ENCODE assay signal across 14 cellular contexts in the genomic region with DNA sequence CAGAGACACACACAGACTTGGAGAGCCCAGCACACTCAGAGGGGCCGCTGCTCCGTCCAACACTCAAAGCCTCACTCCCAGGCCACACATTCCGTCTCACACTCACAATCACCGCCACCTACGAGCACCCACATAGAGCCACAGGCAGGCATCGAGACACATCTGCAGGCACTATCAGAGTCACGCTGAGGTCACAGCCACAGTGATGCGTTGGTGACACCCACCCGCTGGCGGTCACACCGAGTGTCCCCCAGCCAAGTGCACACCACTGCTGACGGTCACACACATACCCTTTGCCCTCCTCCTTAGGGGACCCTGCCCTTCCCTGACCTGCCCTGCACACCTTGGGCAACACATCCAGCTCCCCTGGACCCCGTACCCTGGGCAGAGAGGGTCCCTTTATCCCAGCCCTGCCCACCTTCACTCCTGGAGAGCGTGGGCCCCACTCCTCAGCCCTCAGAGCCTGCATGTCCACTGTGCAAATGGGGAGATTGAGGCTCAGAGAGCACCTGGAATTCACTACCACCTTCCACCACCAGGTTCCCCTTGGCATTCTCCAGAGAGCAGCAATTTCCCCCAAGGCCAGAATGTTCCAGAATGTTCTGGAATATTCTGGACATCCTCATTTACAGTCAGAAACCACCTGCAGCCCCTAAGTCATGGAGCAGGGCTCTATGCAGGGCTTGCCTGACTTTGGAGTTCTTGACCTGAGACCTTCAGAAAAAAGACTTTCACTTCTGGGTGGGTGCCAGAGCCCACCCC. TPM values are rescaled to one million over a fixed set of nuclear protein-coding genes. Genes with fewer than 3 reads are reported as not detected.
DNase-seq lines count a peak whose midpoint lies in the region; ATAC-seq, FAIRE-seq and TF ChIP-seq lines count a peak whose summit lies in the region.
"Had no signal": no experiment of that assay in that cellular context is flagged by ENCODE, and none has a peak within 500 bp of the region (broad histone marks: within the 10 kb centered on the region; RNA-seq: fewer than 3 reads in every experiment).

No MANE protein-coding gene starts in this region.

- H3K27me3 Mint-ChIP-seq in HFFc6 (ENCODE audit: insufficient read depth): peaks cover 27% of the 10 kb centered on the region

- peak; percentile 32 for FAIRE-seq in bronchial epithelial cell (lab: Jason Lieb, UNC)
- FAIRE-seq: pancreas had no signal

- TF ChIP-seq CTCF in HFFc6 (IDR thresholded peaks at IDR 0.05): peak; percentile 62
- peak; percentile 24 for TF ChIP-seq CTCF in bronchial epithelial cell (IDR thresholded peaks at IDR 0.05; ENCODE audit: insufficient read depth, low read length, severe bottlenecking)
- TF ChIP-seq CTCF in osteoblast (IDR thresholded peaks at IDR 0.05; ENCODE audit: extremely low read depth, low read depth, low read length): peak; percentile 8

- no peak overlapping the region for H3K4me3 Mint-ChIP-seq in HFFc6
- H3K4me3 Mint-ChIP-seq: stimulated activated naive B cell treated with anti-CD40 and anti-IgM and Interleukin-4, amounts not matched to agents 10 μg/mL and 1 μg/mL and 100 μg/mL, for 72 hours had no signal

- H3K36me3 ChIP-seq in bronchial epithelial cell (ENCODE audit: control insufficient read depth, insufficient read depth, low read length) (no peaks in the 10 kb centered on the region), osteoblast (ENCODE audit: insufficient read depth, low read length) (no peaks in the 10 kb centered on the region)
- H3K36me3 ChIP-seq: pancreas had no signal

- H3K4me3 ChIP-seq in bronchial epithelial cell (ENCODE audit: low read depth, low read length) (no peak overlapping the region), osteoblast (ENCODE audit: insufficient read depth, low read length) (no peak overlapping the region)
- H3K4me3 ChIP-seq: pancreas had no signal

- H3K36me3 Mint-ChIP-seq in HFFc6 (ENCODE audit: low read depth): no peaks in the 10 kb centered on the region
- H3K36me3 Mint-ChIP-seq: stimulated activated naive B cell treated with anti-CD40 and anti-IgM and Interleukin-4, amounts not matched to agents 10 μg/mL and 1 μg/mL and 100 μg/mL, for 72 hours had no signal

- ATAC-seq in HG03280 (IDR thresholded peaks at IDR 0.05; ENCODE audit: unreplicated experiment): no peak
- ATAC-seq: left ventricle myocardium superior; pancreas; stimulated activated naive B cell treated with anti-CD40 and anti-IgM and Interleukin-4, amounts not matched to agents 10 μg/mL and 1 μg/mL and 100 μg/mL, for 72 hours had no signal

- no peaks in the 10 kb centered on the region for H3K9me3 Mint-ChIP-seq in HFFc6
- H3K9me3 Mint-ChIP-seq: stimulated activated naive B cell treated with anti-CD40 and anti-IgM and Interleukin-4, amounts not matched to agents 10 μg/mL and 1 μg/mL and 100 μg/mL, for 72 hours had no signal

- H3K27me3 ChIP-seq in bronchial epithelial cell (ENCODE audit: control insufficient read depth, insufficient read depth, low read length) (no peaks in the 10 kb centered on the region), osteoblast (ENCODE audit: insufficient read depth, low read length) (no peaks in the 10 kb centered on the region)
- H3K27me3 ChIP-seq: pancreas had no signal

- H3K27ac ChIP-seq in osteoblast (ENCODE audit: low read depth, low read length): no peak overlapping the region
- H3K27ac ChIP-seq: pancreas, RWPE1 had no signal

- H4K20me1 ChIP-seq in osteoblast (ENCODE audit: insufficient read depth, low read length): no peaks in the 10 kb centered on the region

- H3K4me1 ChIP-seq in osteoblast (ENCODE audit: insufficient read depth, low read length): no peaks in the 10 kb centered on the region
- H3K4me1 ChIP-seq: pancreas had no signal

- no peaks in the 10 kb centered on the region for H3K79me2 ChIP-seq in osteoblast (ENCODE audit: insufficient read depth, low read length)

- no peak overlapping the region for H2AFZ ChIP-seq in osteoblast (ENCODE audit: low read length)

- H3K27ac Mint-ChIP-seq in HFFc6: no peak overlapping the region
- H3K27ac Mint-ChIP-seq: stimulated activated naive B cell treated with anti-CD40 and anti-IgM and Interleukin-4, amounts not matched to agents 10 μg/mL and 1 μg/mL and 100 μg/mL, for 72 hours had no signal

- no peak for DNase-seq in HFFc6
- DNase-seq in bronchial epithelial cell (ENCODE audit: low read depth): no peak
- peak; percentile 27 for DNase-seq in osteoblast (ENCODE audit: insufficient read length, low spot score, missing footprints)
- no peak for DNase-seq in HCEC 1CT
- DNase-seq in NCI-H1092 treated with DMSO at 0.1 percent for 48 hours (lab: John Stamatoyannopoulos, UW): no peak
- DNase-seq: Caco-2; left ventricle myocardium superior; NCI-H1436 treated with DMSO at 0.1 percent for 48 hours; NCI-H524 treated with DMSO at 0.1 percent for 48 hours; pancreas; stimulated activated naive B cell treated with anti-CD40 and anti-IgM and Interleukin-4, amounts not matched to agents 10 μg/mL and 1 μg/mL and 100 μg/mL, for 72 hours had no signal

- H3K4me1 Mint-ChIP-seq in HFFc6 (ENCODE audit: low read depth): no peaks in the 10 kb centered on the region; the same call in 1 of the 2 replicates

- H3K9me3 ChIP-seq in osteoblast (ENCODE audit: low read depth, low read length): no peaks in the 10 kb centered on the region
- H3K9me3 ChIP-seq: Caco-2, pancreas had no signal

- H3K4me2 ChIP-seq in osteoblast (ENCODE audit: insufficient read depth, low read length): no peak overlapping the region

RNA-seq across cellular contexts. Expression of a gene that starts 5.4 kb away (rescaled TPM):
- total RNA-seq in HFFc6 (2021; fragmentation: NEBNext Ultra II Directional; extraction: Animal tissue kit (Norgen Biotek cat#: 25700)): not detected
- 0.26 TPM in 1 of 2 replicates, not detected in the other for total RNA-seq in bronchial epithelial cell
- total RNA-seq in osteoblast: not detected in 2 replicates
- total RNA-seq: Caco-2, glomerular endothelial cell, left ventricle myocardium superior, pancreas had no signal

RNA-seq across cellular contexts. Expression of a gene that starts 13.7 kb away (rescaled TPM):
- not detected for total RNA-seq in HFFc6 (2021; fragmentation: NEBNext Ultra II Directional; extraction: Animal tissue kit (Norgen Biotek cat#: 25700))
- total RNA-seq in bronchial epithelial cell (16.1 and 40.8 TPM in 2 replicates), osteoblast (not detected in 2 replicates)
- total RNA-seq: glomerular endothelial cell, left ventricle myocardium superior had no signal

RNA-seq across cellular contexts. Expression of a gene that starts 25.4 kb away (rescaled TPM):
- not detected for total RNA-seq in HFFc6 (2021; fragmentation: NEBNext Ultra II Directional; extraction: Animal tissue kit (Norgen Biotek cat#: 25700))
- total RNA-seq in bronchial epithelial cell (2.1 and 7.9 TPM in 2 replicates), osteoblast (not detected in 2 replicates)
- total RNA-seq: Caco-2, glomerular endothelial cell, left ventricle myocardium superior had no signal

RNA-seq across cellular contexts. Expression of a gene that starts 38.7 kb away (rescaled TPM):
- total RNA-seq in HFFc6 (2021; fragmentation: NEBNext Ultra II Directional; extraction: Animal tissue kit (Norgen Biotek cat#: 25700)): 100 to 1,000 TPM; 277 to 334 (median 300) TPM
- total RNA-seq in bronchial epithelial cell (116 and 230 TPM in 2 replicates), osteoblast (235 and 265 TPM in 2 replicates)

RNA-seq across cellular contexts. Expression of a gene that starts 39.8 kb away (rescaled TPM):
- total RNA-seq in HFFc6 (2021; fragmentation: NEBNext Ultra II Directional; extraction: Animal tissue kit (Norgen Biotek cat#: 25700)): 1 to 10 TPM; 1.8 to 2.4 (median 1.9) TPM
- total RNA-seq in bronchial epithelial cell (3.8 and 4.5 TPM in 2 replicates), osteoblast (12.3 and 12.7 TPM in 2 replicates)

Comparison
In these comparisons a context has a peak if more than half of its experiments do, and no peak if none do; other contexts are left out.
1. CTCF ChIP-seq: peak in every context shown above with its lines; median percentile 62 in HFFc6; 24 in bronchial epithelial cell; 8 in osteoblast.
2. RNA of a gene that starts 13.7 kb away (total RNA-seq): 16.1 to 40.8 TPM in bronchial epithelial cell; not detected in HFFc6 and not detected in osteoblast; every median in the first group is over 10 times any median in the second.